In genomic region chr2:195322324-195322723, GRCh38 we compare ENCODE assay signal across 15 cellular contexts.
A peak's percentile ranks its signal among the peaks of the same experiment; 100 is the strongest.
DNase-seq lines count a peak whose midpoint lies in the region; ATAC-seq, FAIRE-seq and TF ChIP-seq lines count a peak whose summit lies in the region.
"Had no signal": no experiment of that assay in that cellular context is flagged by ENCODE, and none has a peak within 500 bp of the region (broad histone marks: within the 10 kb centered on the region; RNA-seq: fewer than 3 reads in every experiment).

No MANE protein-coding gene starts in this region.

- H3K9me3 ChIP-seq in A549 (0 out of 3 replicates have a peak, but pooled peaks cover 5% of the 10 kb centered on the region), IMR-90 (ENCODE audit: control insufficient read depth, insufficient read depth, low read length) (no peaks in the 10 kb centered on the region), hepatocyte (ENCODE audit: low read depth) (no peaks in the 10 kb centered on the region), esophagus muscularis mucosa (no peaks in the 10 kb centered on the region)
- H3K9me3 ChIP-seq: vagina had no signal

- TF ChIP-seq POLR2A in A549 (IDR thresholded peaks at IDR 0.05; ENCODE audit: low read length) = no peak
- no peak for TF ChIP-seq POLR2A in IMR-90 (IDR thresholded peaks at IDR 0.05; ENCODE audit: low read depth, low read length)
- no peak for TF ChIP-seq POLR2A in esophagus muscularis mucosa (IDR thresholded peaks at IDR 0.05; ENCODE audit: low read depth)
- no peak for TF ChIP-seq POLR2A in lower leg skin (IDR thresholded peaks at IDR 0.05)

- H3K79me1 ChIP-seq in IMR-90 (ENCODE audit: low read depth in 1 of 2, low read length in 2 of 2) = no peaks in the 10 kb centered on the region

- no peak overlapping the region; the same call in 1 of the 2 replicates for H3K23ac ChIP-seq in IMR-90 (ENCODE audit: low read depth, low read length)

- no peak overlapping the region for H4K5ac ChIP-seq in IMR-90 (ENCODE audit: low read depth, low read length)

- dilution Hi-C loops in IMR-90 (cut with HindIII; ENCODE audit: low sequenced_read_pairs, unreplicated experiment) = no loop called here

- H3K36me3 ChIP-seq in IMR-90 (ENCODE audit: control insufficient read depth, insufficient read depth, low read length) = no peaks in the 10 kb centered on the region
- H3K36me3 ChIP-seq in hepatocyte (replicated peaks; ENCODE audit: insufficient read depth, low read depth) = no peaks in the 10 kb centered on the region
- no peaks in the 10 kb centered on the region for H3K36me3 ChIP-seq in esophagus muscularis mucosa
- H3K36me3 ChIP-seq: vagina had no signal

- H3K4me1 ChIP-seq in A549 (peaks cover 53% of the 10 kb centered on the region), IMR-90 (ENCODE audit: control insufficient read depth, insufficient read depth, low read length) (peaks cover 4% of the 10 kb centered on the region), hepatocyte (ENCODE audit: insufficient read depth) (peaks cover 7% of the 10 kb centered on the region), esophagus muscularis mucosa (peaks cover 0 to 20% (median 11%) of the 10 kb centered on the region in 4 donors)
- H3K4me1 ChIP-seq: vagina had no signal

- no peak for TF ChIP-seq EP300 in A549 (IDR thresholded peaks at IDR 0.05)
- no peak for TF ChIP-seq EP300 in esophagus muscularis mucosa (IDR thresholded peaks at IDR 0.05)

- H3K4ac ChIP-seq in IMR-90 (ENCODE audit: low read depth, low read length) = peak overlapping the region; percentile 65; the same call in 1 of the 2 replicates

- in situ Hi-C loops in IMR-90 (cut with MboI; ENCODE audit: low sequenced_read_pairs) = loop anchor here (25.0 kb wide), 1 partner anchor 340 kb away; the partner anchor contains the start of gene SLC39A10

- no peak for FAIRE-seq in A549 (lab: Jason Lieb, UNC)

- TF ChIP-seq RAD21 in A549 (conservative IDR thresholded peaks at IDR 0.05 in 1 of 2, IDR thresholded peaks at IDR 0.05 in 1 of 2) (no peak; a peak in 2 of 5 replicates), IMR-90 (IDR thresholded peaks at IDR 0.05; ENCODE audit: low read length) (no peak)

- no peak overlapping the region for H3K56ac ChIP-seq in IMR-90 (ENCODE audit: extremely low read depth, insufficient read depth, low read length)

- POLR2A ChIA-PET in A549 (lab: Yijun Ruan, JAX) = interaction anchor here (1.6 kb wide), 1 partner anchor 334 kb away, joined by 10 read pairs; the partner anchor contains the start of gene SLC39A10
- POLR2A ChIA-PET in IMR-90 (lab: Charles Lee; ENCODE audit: unreplicated experiment) = no interaction called here

- peak overlapping the region; percentile 88 for H2BK20ac ChIP-seq in IMR-90 (ENCODE audit: low read depth, low read length)

- H3K27ac ChIP-seq in A549 (peak overlapping the region; percentile 75 to 76), IMR-90 (ENCODE audit: insufficient read depth, low read length) (no peak overlapping the region), hepatocyte (no peak overlapping the region), esophagus muscularis mucosa (replicated peaks in 1 of 4) (no peak overlapping the region)
- H3K27ac ChIP-seq: vagina had no signal

- H2AK5ac ChIP-seq in IMR-90 (ENCODE audit: low read depth, low read length) = peak overlapping the region; percentile 63

- peak overlapping the region; percentile 49; the same call in 1 of the 2 replicates for H3K18ac ChIP-seq in IMR-90 (ENCODE audit: low read depth, low read length)

- peak; percentile 48 to 56; a peak in 4 of 6 replicates for ATAC-seq in A549
- no peak for ATAC-seq in IMR-90 (ENCODE audit: low read depth)
- ATAC-seq: activated naive CD4-positive, alpha-beta T cell treated with anti-CD3 and anti-CD28 coated beads, Interleukin-2, amount 50 U/mL, for 72 hours had no signal

- intact Hi-C loops in IMR-90 (cut with micrococcal nuclease) = loop anchor here (10.0 kb wide), 1 partner anchor 152 kb away; no protein-coding TSS in a partner anchor
- intact Hi-C loops in esophagus muscularis mucosa (cut with DNase I) = no loop called here
- intact Hi-C loops in lower leg skin (cut with DNase I; ENCODE audit: low total_unique reads) = no loop called here

- 8% methylated on average over 4 of the region's 4 CpGs for WGBS in A549 (ENCODE audit: missing lambda C conversion rate)
- no CpG with 5 or more reads among the region's 4 CpGs for WGBS in IMR-90 (ENCODE audit: extremely low coverage in 2 of 2, insufficient read length in 1 of 2), 2 experiments
- 31% methylated on average over 4 of the region's 4 CpGs for WGBS in hepatocyte (ENCODE audit: low lambda C conversion rate, missing lambda C conversion rate)
- WGBS in esophagus muscularis mucosa = 18% methylated on average over 4 of the region's 4 CpGs
- 13 to 17% methylated on average over 4 of the region's 4 CpGs for WGBS in lower leg skin, 2 donors

- H3K27me3 ChIP-seq in IMR-90 (ENCODE audit: control insufficient read depth, insufficient read depth, low read length) = no peaks in the 10 kb centered on the region
- no peaks in the 10 kb centered on the region for H3K27me3 ChIP-seq in hepatocyte
- H3K27me3 ChIP-seq in esophagus muscularis mucosa = no peaks in the 10 kb centered on the region
- H3K27me3 ChIP-seq: vagina had no signal

- H2BK120ac ChIP-seq in IMR-90 (ENCODE audit: low read depth, low read length) = peak overlapping the region; percentile 49

- peak overlapping the region; percentile 64 for H2AFZ ChIP-seq in IMR-90 (replicated peaks; ENCODE audit: low read length, poor library complexity)
- H2AFZ ChIP-seq in hepatocyte = no peak overlapping the region

- no peak overlapping the region for H2BK5ac ChIP-seq in IMR-90 (ENCODE audit: low read depth, low read length, poor library complexity, severe bottlenecking)

- TF ChIP-seq CTCF in A549 (IDR thresholded peaks at IDR 0.05) (no peak), IMR-90 (conservative IDR thresholded peaks at IDR 0.05; ENCODE audit: low read depth, low read length) (no peak), hepatocyte (IDR thresholded peaks at IDR 0.05; ENCODE audit: poor library complexity) (no peak), esophagus muscularis mucosa (IDR thresholded peaks at IDR 0.05) (no peak), lower leg skin (IDR thresholded peaks at IDR 0.05) (no peak)

- CTCF ChIA-PET in A549 (lab: Yijun Ruan, JAX) (interaction anchor here (2.7 kb wide), 1 partner anchor 338 kb away, joined by 11 read pairs; no protein-coding TSS in a partner anchor), IMR-90 (lab: Yijun Ruan, JAX) (no interaction called here)

- H4K20me1 ChIP-seq in IMR-90 (ENCODE audit: insufficient read depth, low read length) (no peaks in the 10 kb centered on the region), hepatocyte (ENCODE audit: insufficient read depth, poor library complexity, severe bottlenecking) (no peaks in the 10 kb centered on the region)

- peak overlapping the region; percentile 70; the same call in 1 of the 2 replicates for H3K14ac ChIP-seq in IMR-90 (replicated peaks; ENCODE audit: low read depth, low read length)

- H3K79me2 ChIP-seq in hepatocyte = no peaks in the 10 kb centered on the region

- peak overlapping the region; percentile 60; the same call in 1 of the 3 replicates for H2BK15ac ChIP-seq in IMR-90 (ENCODE audit: low read depth, low read length)

- peak; percentile 5 to 69 for DNase-seq in A549 (ENCODE audit: low read depth in 1 of 2, low spot score in 1 of 2)
- DNase-seq in IMR-90 = no peak
- peak; percentile 49 for DNase-seq in SHP77 treated with DMSO at 0.1 percent for 48 hours (lab: John Stamatoyannopoulos, UW)
- DNase-seq in hepatocyte (ENCODE audit: low spot score) = peak; percentile 33
- no peak for DNase-seq in GM19238 (ENCODE audit: insufficient read length, low spot score)
- DNase-seq in RKO (ENCODE audit: low spot score) = no peak
- DNase-seq in esophagus muscularis mucosa (ENCODE audit: extremely low spot score) = no peak
- no peak for DNase-seq in lower leg skin (ENCODE audit: low spot score in 2 of 2)
- DNase-seq: AML-193; cerebellar nuclear complex; midbrain; Right ventricle myocardium superior; stimulated activated CD8-positive, alpha-beta memory T cell treated with anti-CD3 and anti-CD28 coated beads, Interleukin-4, amount 100 ng/mL, for 48 hours had no signal

- 0 out of 2 replicates have a peak, but pooled peaks cover 2% of the 10 kb centered on the region for H3K9me1 ChIP-seq in IMR-90 (ENCODE audit: insufficient read depth, low read length)

- H4K8ac ChIP-seq in IMR-90 (ENCODE audit: low read depth in 2 of 2, low read length in 2 of 2) = 0 out of 4 replicates have a peak overlapping the region, but pooled peaks of 1 of the 2 experiments have one; percentile 9

- H3K9me2 ChIP-seq in hepatocyte (replicated peaks; ENCODE audit: insufficient read depth) = no peaks in the 10 kb centered on the region

- no peak overlapping the region for H4K91ac ChIP-seq in IMR-90 (ENCODE audit: insufficient read depth, low read depth, low read length)

- H2AK9ac ChIP-seq in IMR-90 (replicated peaks; ENCODE audit: low read depth, low read length, poor library complexity) = peak overlapping the region; percentile 9

- no TSS peak for BruUV-seq in IMR-90 (replicated peaks; lab: Mats Ljungman, UMichigan)

- H3K9ac ChIP-seq in IMR-90 (ENCODE audit: low read depth, low read length) = no peak overlapping the region

- no peak overlapping the region for H3K4me3 ChIP-seq in A549
- H3K4me3 ChIP-seq in IMR-90 (ENCODE audit: insufficient read depth, low read depth, low read length) = no peak overlapping the region
- no peak overlapping the region for H3K4me3 ChIP-seq in hepatocyte
- H3K4me3 ChIP-seq in esophagus muscularis mucosa = no peak overlapping the region
- H3K4me3 ChIP-seq in lower leg skin (ENCODE audit: low read depth, poor library complexity, severe bottlenecking) = no peak overlapping the region
- H3K4me3 ChIP-seq: vagina had no signal

- H3K4me2 ChIP-seq in A549 (peak overlapping the region; percentile 55), IMR-90 (ENCODE audit: low read depth, low read length) (no peak overlapping the region), hepatocyte (peak overlapping the region; percentile 30)

TF ChIP-seq in A549, 52 proteins besides CTCF, POLR2A, EP300 and RAD21 (continues in another document):
- TF ChIP-seq FOXS1 (CRISPR knock-in tag; IDR thresholded peaks at IDR 0.05) = no peak
- TF ChIP-seq, protein P1, sequence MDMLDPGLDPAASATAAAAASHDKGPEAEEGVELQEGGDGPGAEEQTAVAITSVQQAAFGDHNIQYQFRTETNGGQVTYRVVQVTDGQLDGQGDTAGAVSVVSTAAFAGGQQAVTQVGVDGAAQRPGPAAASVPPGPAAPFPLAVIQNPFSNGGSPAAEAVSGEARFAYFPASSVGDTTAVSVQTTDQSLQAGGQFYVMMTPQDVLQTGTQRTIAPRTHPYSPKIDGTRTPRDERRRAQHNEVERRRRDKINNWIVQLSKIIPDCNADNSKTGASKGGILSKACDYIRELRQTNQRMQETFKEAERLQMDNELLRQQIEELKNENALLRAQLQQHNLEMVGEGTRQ (IDR thresholded peaks at IDR 0.05) = no peak

TF ChIP-seq in IMR-90, 13 proteins besides CTCF, POLR2A, EP300 and RAD21 (continues in another document):
- TF ChIP-seq CHD1 (IDR thresholded peaks at IDR 0.05; ENCODE audit: low read depth, low read length) (no peak), FOS (IDR thresholded peaks at IDR 0.05; ENCODE audit: low read depth, low read length) (no peak), SMC3 (IDR thresholded peaks at IDR 0.05; ENCODE audit: low read depth, low read length) (no peak), MAZ (IDR thresholded peaks at IDR 0.05; ENCODE audit: borderline replicate concordance, low read depth, low read length) (no peak)

Comparison
In these comparisons a context has a peak if more than half of its experiments do, and no peak if none do; other contexts are left out.
1. DNase-seq: peak in A549 (2 of 2), SHP77 treated with DMSO at 0.1 percent for 48 hours (single experiment) and hepatocyte (single experiment); none in IMR-90 (single experiment), GM19238 (single experiment), RKO (single experiment), esophagus muscularis mucosa (single experiment) and lower leg skin (0 of 2).
2. H3K27ac ChIP-seq: peak in A549 (2 of 2); none in IMR-90 (single experiment), hepatocyte (single experiment) and esophagus muscularis mucosa (0 of 4).